1 cellular context compared by ENCODE assay signal in the genomic region with DNA sequence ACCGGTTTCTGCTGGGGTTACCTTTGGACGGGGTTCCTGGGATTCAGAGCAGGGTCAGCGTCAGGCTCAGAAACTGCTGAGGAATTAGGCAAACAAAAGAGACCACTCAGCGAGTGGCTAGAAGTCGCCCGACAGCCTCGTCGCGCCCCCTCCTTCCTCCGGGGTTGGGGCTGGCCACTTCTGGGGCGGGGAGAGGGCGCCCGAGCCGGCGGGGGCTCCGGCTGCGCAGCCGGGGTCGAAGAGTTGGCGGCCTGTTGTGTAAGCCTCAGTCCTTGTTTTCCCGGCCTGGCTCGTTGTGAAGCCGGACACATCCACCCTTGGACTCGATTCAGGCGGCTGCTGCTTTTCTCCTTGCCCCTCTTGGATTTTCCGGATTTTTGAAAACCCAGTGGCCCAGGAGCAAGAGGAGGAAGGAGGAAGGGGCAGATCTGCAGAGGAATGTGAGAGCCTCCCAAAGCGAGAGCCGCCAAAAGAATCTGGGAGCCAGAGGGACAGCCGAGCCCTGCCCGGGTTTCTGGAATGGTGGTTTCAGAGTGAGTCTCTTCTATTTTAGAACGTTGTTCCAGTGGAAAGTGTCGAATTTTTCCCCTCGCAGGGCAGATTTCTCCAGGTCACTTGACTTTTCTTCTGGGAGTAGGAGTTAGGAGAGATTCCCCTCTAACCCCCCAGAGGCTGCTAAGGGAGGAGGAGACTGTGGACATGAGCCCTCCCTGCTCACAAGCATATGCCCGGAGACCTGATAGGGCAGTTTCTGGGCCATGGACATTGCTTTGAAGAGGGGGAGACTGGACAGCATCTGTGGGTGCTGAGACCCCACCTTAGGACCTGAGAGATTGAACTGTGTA.
TF ChIP-seq lines count a peak whose summit lies in the region.

No MANE protein-coding gene starts in this region.

TF ChIP-seq in SK-N-SH, 30 proteins besides CTCF, POLR2A, EP300 and RAD21 (continued from another document):
- TF ChIP-seq, protein P1, sequence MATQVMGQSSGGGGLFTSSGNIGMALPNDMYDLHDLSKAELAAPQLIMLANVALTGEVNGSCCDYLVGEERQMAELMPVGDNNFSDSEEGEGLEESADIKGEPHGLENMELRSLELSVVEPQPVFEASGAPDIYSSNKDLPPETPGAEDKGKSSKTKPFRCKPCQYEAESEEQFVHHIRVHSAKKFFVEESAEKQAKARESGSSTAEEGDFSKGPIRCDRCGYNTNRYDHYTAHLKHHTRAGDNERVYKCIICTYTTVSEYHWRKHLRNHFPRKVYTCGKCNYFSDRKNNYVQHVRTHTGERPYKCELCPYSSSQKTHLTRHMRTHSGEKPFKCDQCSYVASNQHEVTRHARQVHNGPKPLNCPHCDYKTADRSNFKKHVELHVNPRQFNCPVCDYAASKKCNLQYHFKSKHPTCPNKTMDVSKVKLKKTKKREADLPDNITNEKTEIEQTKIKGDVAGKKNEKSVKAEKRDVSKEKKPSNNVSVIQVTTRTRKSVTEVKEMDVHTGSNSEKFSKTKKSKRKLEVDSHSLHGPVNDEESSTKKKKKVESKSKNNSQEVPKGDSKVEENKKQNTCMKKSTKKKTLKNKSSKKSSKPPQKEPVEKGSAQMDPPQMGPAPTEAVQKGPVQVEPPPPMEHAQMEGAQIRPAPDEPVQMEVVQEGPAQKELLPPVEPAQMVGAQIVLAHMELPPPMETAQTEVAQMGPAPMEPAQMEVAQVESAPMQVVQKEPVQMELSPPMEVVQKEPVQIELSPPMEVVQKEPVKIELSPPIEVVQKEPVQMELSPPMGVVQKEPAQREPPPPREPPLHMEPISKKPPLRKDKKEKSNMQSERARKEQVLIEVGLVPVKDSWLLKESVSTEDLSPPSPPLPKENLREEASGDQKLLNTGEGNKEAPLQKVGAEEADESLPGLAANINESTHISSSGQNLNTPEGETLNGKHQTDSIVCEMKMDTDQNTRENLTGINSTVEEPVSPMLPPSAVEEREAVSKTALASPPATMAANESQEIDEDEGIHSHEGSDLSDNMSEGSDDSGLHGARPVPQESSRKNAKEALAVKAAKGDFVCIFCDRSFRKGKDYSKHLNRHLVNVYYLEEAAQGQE (IDR thresholded peaks at IDR 0.05; ENCODE audit: low read depth, low read length), result no peak
- TF ChIP-seq GABPA (IDR thresholded peaks at IDR 0.05; ENCODE audit: low read depth) (no peak), SIN3A (IDR thresholded peaks at IDR 0.05; ENCODE audit: borderline replicate concordance, low read depth, low read length) (0 out of 2 replicates have a peak, but pooled peaks have one; percentile 32), RCOR1 (IDR thresholded peaks at IDR 0.05; ENCODE audit: low read length) (no peak)
- TF ChIP-seq, protein P2, sequence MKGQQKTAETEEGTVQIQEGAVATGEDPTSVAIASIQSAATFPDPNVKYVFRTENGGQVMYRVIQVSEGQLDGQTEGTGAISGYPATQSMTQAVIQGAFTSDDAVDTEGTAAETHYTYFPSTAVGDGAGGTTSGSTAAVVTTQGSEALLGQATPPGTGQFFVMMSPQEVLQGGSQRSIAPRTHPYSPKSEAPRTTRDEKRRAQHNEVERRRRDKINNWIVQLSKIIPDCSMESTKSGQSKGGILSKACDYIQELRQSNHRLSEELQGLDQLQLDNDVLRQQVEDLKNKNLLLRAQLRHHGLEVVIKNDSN (IDR thresholded peaks at IDR 0.05; ENCODE audit: borderline replicate concordance, low read depth), result no peak
